19 cellular contexts compared by ENCODE assay signal in the genomic region with DNA sequence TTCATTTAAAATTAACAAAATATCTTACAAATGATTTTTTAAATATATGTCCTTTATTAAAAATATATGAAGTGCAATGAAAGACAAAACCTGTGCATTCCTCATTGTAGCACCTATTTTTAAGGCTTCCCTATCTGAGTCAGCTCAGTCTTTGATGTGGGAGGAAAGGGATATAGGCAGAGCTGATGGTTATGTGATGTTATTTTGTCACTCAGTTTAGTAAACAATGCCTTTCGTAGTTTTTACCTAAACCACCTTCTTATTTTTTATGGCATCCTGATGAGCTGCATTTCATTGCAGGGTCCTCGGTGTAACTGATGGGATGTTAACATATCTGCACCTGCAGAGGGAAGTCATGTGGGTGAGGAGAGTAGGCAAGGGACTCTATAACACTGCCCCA. TPM values are rescaled to one million over a fixed set of nuclear protein-coding genes. Genes with fewer than 3 reads are reported as not detected.
DNase-seq lines count a peak whose midpoint lies in the region; ATAC-seq and TF ChIP-seq lines count a peak whose summit lies in the region.
"Had no signal": no experiment of that assay in that cellular context is flagged by ENCODE, and none has a peak within 500 bp of the region (broad histone marks: within the 10 kb centered on the region; RNA-seq: fewer than 3 reads in every experiment).

No MANE protein-coding gene starts in this region.

- H3K9me3 ChIP-seq in adrenal gland (replicated peaks in 1 of 3) = no peaks in the 10 kb centered on the region
- H3K9me3 ChIP-seq: Caco-2 had no signal

- no peaks in the 10 kb centered on the region for H3K27me3 ChIP-seq in adrenal gland

- no peak overlapping the region for H3K27ac Mint-ChIP-seq in activated CD4-positive, alpha-beta T cell treated with anti-CD3 and anti-CD28 coated beads, Interleukin-2, amount 10 ng/mL, durations not matched to agents 24 days and 14 days
- peak overlapping the region in 5 of 6 donors; percentile 7 to 76 (median 57) for H3K27ac Mint-ChIP-seq in immature natural killer cell
- H3K27ac Mint-ChIP-seq: GM23338 had no signal

- no peak overlapping the region for H3K27ac ChIP-seq in adrenal gland
- H3K27ac ChIP-seq: 22Rv1 had no signal

- H3K9me3 Mint-ChIP-seq in activated CD4-positive, alpha-beta T cell treated with anti-CD3 and anti-CD28 coated beads, Interleukin-2, amount 10 ng/mL, durations not matched to agents 24 days and 14 days = no peaks in the 10 kb centered on the region
- H3K9me3 Mint-ChIP-seq in immature natural killer cell = peaks cover 0 to 4% (median 0%) of the 10 kb centered on the region in 6 donors
- H3K9me3 Mint-ChIP-seq: GM23338 had no signal

- H3K36me3 ChIP-seq in adrenal gland (replicated peaks in 1 of 2) = no peaks in the 10 kb centered on the region

- no peak for TF ChIP-seq CTCF in adrenal gland (IDR thresholded peaks at IDR 0.05)

- H3K27me3 Mint-ChIP-seq in activated CD4-positive, alpha-beta T cell treated with anti-CD3 and anti-CD28 coated beads, Interleukin-2, amount 10 ng/mL, durations not matched to agents 24 days and 14 days = peaks cover 39% of the 10 kb centered on the region
- peaks cover 11 to 18% (median 17%) of the 10 kb centered on the region in 3 donors for H3K27me3 Mint-ChIP-seq in immature natural killer cell (ENCODE audit: low read depth in 3 of 3)

- no peaks in the 10 kb centered on the region for H3K36me3 Mint-ChIP-seq in activated CD4-positive, alpha-beta T cell treated with anti-CD3 and anti-CD28 coated beads, Interleukin-2, amount 10 ng/mL, durations not matched to agents 24 days and 14 days (ENCODE audit: low read depth)
- no peaks in the 10 kb centered on the region for H3K36me3 Mint-ChIP-seq in immature natural killer cell

- H3K4me3 ChIP-seq in adrenal gland = no peak overlapping the region
- H3K4me3 ChIP-seq: GM23338 had no signal

- TF ChIP-seq POLR2A in adrenal gland (IDR thresholded peaks at IDR 0.05) = no peak

- no peak overlapping the region for H3K4me3 Mint-ChIP-seq in activated CD4-positive, alpha-beta T cell treated with anti-CD3 and anti-CD28 coated beads, Interleukin-2, amount 10 ng/mL, durations not matched to agents 24 days and 14 days
- no peak overlapping the region for H3K4me3 Mint-ChIP-seq in immature natural killer cell
- H3K4me3 Mint-ChIP-seq: GM23338 had no signal

- ATAC-seq in HG03442 (IDR thresholded peaks at IDR 0.05; ENCODE audit: unreplicated experiment) = peak; percentile 59
- no peak for ATAC-seq in GM18868 (IDR thresholded peaks at IDR 0.05; ENCODE audit: unreplicated experiment)
- ATAC-seq: GM23338, HepG2, Right ventricle myocardium inferior had no signal

- peak; percentile 63 for DNase-seq in activated CD4-positive, alpha-beta T cell treated with anti-CD3 and anti-CD28 coated beads, Interleukin-2, amount 10 ng/mL, durations not matched to agents 24 days and 14 days
- no peak for DNase-seq in activated CD4-positive, alpha-beta T cell treated with anti-CD3 and anti-CD28 coated beads, Interleukin-2, amount 50 U/mL, for 4 hours
- DNase-seq in SW480 (ENCODE audit: low spot score) (peak; percentile 62), immature natural killer cell (peak in 2 of 3 donors; percentile 11 to 19), adrenal gland (no peak)
- no peak for DNase-seq in stimulated activated CD4-positive, alpha-beta T cell treated with anti-CD3 and anti-CD28 coated beads, Interleukin-4, amount 100 ng/mL, for 4 hours
- DNase-seq: AML-193, Caco-2, GDM1, KG1, NCI-H1417 treated with DMSO at 0.1 percent for 48 hours, NCI-H187 treated with DMSO at 0.1 percent for 48 hours, NCI-H526 had no signal

- H3K4me1 Mint-ChIP-seq in activated CD4-positive, alpha-beta T cell treated with anti-CD3 and anti-CD28 coated beads, Interleukin-2, amount 10 ng/mL, durations not matched to agents 24 days and 14 days = peaks cover 6% of the 10 kb centered on the region
- peaks cover 33 to 39% of the 10 kb centered on the region in 2 donors for H3K4me1 Mint-ChIP-seq in immature natural killer cell
- H3K4me1 Mint-ChIP-seq: GM23338 had no signal

- WGBS in adrenal gland, 4 donors = 67 to 84% (median 76%) methylated on average over 2 of the region's 2 CpGs

- intact Hi-C loops in activated CD4-positive, alpha-beta T cell treated with anti-CD3 and anti-CD28 coated beads, Interleukin-2, amount 10 ng/mL, durations not matched to agents 24 days and 14 days (cut with micrococcal nuclease) = no loop called here
- intact Hi-C loops in adrenal gland (cut with DNase I) = no loop called here

- H3K4me1 ChIP-seq in adrenal gland (replicated peaks in 1 of 2) = no peaks in the 10 kb centered on the region

RNA-seq across cellular contexts. Expression of gene FRMD6, which starts 58.9 kb away (rescaled TPM):
- total RNA-seq in activated CD4-positive, alpha-beta T cell treated with anti-CD3 and anti-CD28 coated beads, Interleukin-2, amount 10 ng/mL, durations not matched to agents 24 days and 14 days = 5.5 and 7.4 TPM in 2 replicates
- polyA plus RNA-seq in immature natural killer cell (1 to 10 TPM in 1 of 3 donors, under 1 TPM in 2; 0.30 to 7.0 (median 0.84) TPM), adrenal gland (1 to 10 TPM; 6.4 to 8.6 (median 8.1) TPM)
- total RNA-seq in adrenal gland = 10 to 100 TPM; 15.3 to 42.6 (median 27.0) TPM

Comparison
In these comparisons a context has a peak if more than half of its experiments do, and no peak if none do; other contexts are left out.
1. DNase-seq: peak in activated CD4-positive, alpha-beta T cell treated with anti-CD3 and anti-CD28 coated beads, Interleukin-2, amount 10 ng/mL, durations not matched to agents 24 days and 14 days (single experiment), SW480 (single experiment) and immature natural killer cell (2 of 3); none in activated CD4-positive, alpha-beta T cell treated with anti-CD3 and anti-CD28 coated beads, Interleukin-2, amount 50 U/mL, for 4 hours (0 of 2), stimulated activated CD4-positive, alpha-beta T cell treated with anti-CD3 and anti-CD28 coated beads, Interleukin-4, amount 100 ng/mL, for 4 hours (0 of 2) and adrenal gland (0 of 7).